ENCODE assay signal across 19 cellular contexts in genomic region chr4:118369231-118369630, GRCh38. TPM values are rescaled to one million over a fixed set of nuclear protein-coding genes. Genes with fewer than 3 reads are reported as not detected.
"Had no signal": no experiment of that assay in that cellular context is flagged by ENCODE, and none has a peak within 500 bp of the region (broad histone marks: within the 10 kb centered on the region; RNA-seq: fewer than 3 reads in every experiment).

No MANE protein-coding gene starts in this region.

- ATAC-seq: K562, Right ventricle myocardium inferior, T-cell had no signal

- H3K4me1 Mint-ChIP-seq: IgD-negative memory B cell, T-cell had no signal

- H3K9ac ChIP-seq: SK-N-SH had no signal

- H3K9me3 Mint-ChIP-seq: T-cell had no signal

- H3K36me3 Mint-ChIP-seq: T-cell had no signal

- H3K4me3 Mint-ChIP-seq: IgD-negative memory B cell, T-cell had no signal

- H3K4me3 ChIP-seq: K562 had no signal

- FAIRE-seq: K562 had no signal

- H3K9me3 ChIP-seq: SK-N-SH had no signal

- DNase-seq: NCI-H1092 treated with DMSO at 0.1 percent for 48 hours, NCI-H1436, NCI-H187, NCI-H2029, NCI-H2081 treated with DMSO at 0.1 percent for 48 hours, NCI-H2171, NCI-H226, NCI-H446, NCI-H510A, NCI-H524 treated with DMSO at 0.1 percent for 48 hours, NCI-H69, NCI-H774, SHP77 treated with DMSO at 0.1 percent for 48 hours, SK-N-SH, SW 1271, T-cell had no signal

- H3K9me2 ChIP-seq: SK-N-SH had no signal

- H3K27ac Mint-ChIP-seq: IgD-negative memory B cell, T-cell had no signal

- H3K4me2 ChIP-seq: SK-N-SH had no signal

RNA-seq across cellular contexts. Expression of gene PRSS12, which starts 16.4 kb away (rescaled TPM):
- total RNA-seq: Right ventricle myocardium inferior had no signal
- polyA plus RNA-seq: IgD-negative memory B cell had no signal
